In the genomic region with DNA sequence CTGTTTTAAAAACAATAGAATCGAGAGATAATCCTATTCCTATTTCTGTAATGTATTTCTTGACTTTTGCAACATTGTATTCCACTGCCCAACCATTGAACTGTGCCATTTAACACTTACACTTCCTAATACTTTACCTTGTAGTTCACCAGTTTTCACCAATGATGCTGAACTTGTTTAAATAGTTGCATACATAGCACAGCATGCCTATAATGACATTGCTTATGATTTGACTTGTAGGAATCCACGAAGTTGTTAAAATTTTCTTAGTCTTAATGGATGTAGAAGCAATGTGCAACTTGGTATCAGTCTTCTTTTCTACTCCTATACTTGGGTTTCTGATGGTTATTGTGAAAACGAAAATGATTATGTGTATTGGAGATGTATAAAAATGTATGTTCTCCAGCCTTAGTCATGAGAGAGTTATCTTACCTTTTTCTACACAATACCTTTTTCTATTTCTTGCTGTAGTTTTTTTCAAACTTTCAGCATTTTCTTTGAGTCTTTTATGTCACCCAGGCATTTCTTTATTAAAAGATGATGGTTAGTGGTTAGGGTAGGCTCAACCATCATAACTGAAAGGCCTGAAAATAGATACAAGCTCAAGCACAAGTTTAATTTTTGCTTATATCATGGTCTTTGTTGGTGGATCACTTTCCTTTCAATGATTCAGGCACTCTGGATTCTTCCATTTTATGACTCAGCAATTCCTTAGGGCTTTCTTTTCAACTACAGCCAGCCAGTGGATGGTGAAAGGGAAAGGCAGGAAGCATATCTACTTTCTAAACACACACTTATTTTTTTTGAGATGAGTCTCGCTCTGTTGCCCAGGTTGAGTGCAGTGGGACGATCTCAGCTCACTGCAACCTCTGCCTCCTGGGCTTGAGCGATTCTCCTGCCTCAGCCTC, we compare ENCODE assay signal across 8 cellular contexts. TPM values are rescaled to one million over a fixed set of nuclear protein-coding genes. Genes with fewer than 3 reads are reported as not detected.
DNase-seq lines count a peak whose midpoint lies in the region; ATAC-seq, FAIRE-seq and TF ChIP-seq lines count a peak whose summit lies in the region.
"Had no signal": no experiment of that assay in that cellular context is flagged by ENCODE, and none has a peak within 500 bp of the region (broad histone marks: within the 10 kb centered on the region; RNA-seq: fewer than 3 reads in every experiment).

No MANE protein-coding gene starts in this region.

- RAD21 ChIA-PET in GM12878 (lab: Charles Lee; ENCODE audit: unreplicated experiment), result interaction anchor here (0.7 to 1.6 kb wide), 5 partner anchors 8 to 110 kb away, joined by 3 to 5 read pairs (median 3); partner anchors contain the start of gene GPD2

- SMC1A ChIA-PET in GM12878 (lab: Charles Lee; ENCODE audit: uncharacterized antibody, unreplicated experiment), result interaction anchor here (1.0 to 1.5 kb wide), 4 partner anchors 11 to 15 kb away, joined by 3 to 5 read pairs (median 4); no protein-coding TSS in a partner anchor

- BruUV-seq in GM12878 (replicated peaks; lab: Mats Ljungman, UMichigan), result no TSS peak

- 0 out of 2 replicates have a peak overlapping the region, but pooled peaks have one; percentile 1 for H3K9ac ChIP-seq in GM12878 (ENCODE audit: control insufficient read depth, insufficient read depth, low read length)
- no peak overlapping the region for H3K9ac ChIP-seq in smooth muscle cell (ENCODE audit: low read depth)

- CTCF ChIA-PET in GM12878 (lab: Yijun Ruan, JAX), result interaction anchor here (1.1 kb wide), 1 partner anchor 142 kb away, joined by 3 read pairs; no protein-coding TSS in a partner anchor

- intact Hi-C loops in GM12878 (cut with micrococcal nuclease; ENCODE audit: unreplicated experiment), result no loop called here

- no peak for FAIRE-seq in GM12878 (lab: Jason Lieb, UNC)

- H3K9me3 ChIP-seq in GM12878 (replicated peaks; ENCODE audit: control insufficient read depth, insufficient read depth, low read length) (no peaks in the 10 kb centered on the region; the same call in 2 of the 3 replicates), smooth muscle cell (replicated peaks; ENCODE audit: low read depth) (no peaks in the 10 kb centered on the region), suprapubic skin (no peaks in the 10 kb centered on the region)

- no peaks in the 10 kb centered on the region for H3K36me3 ChIP-seq in GM12878 (ENCODE audit: control insufficient read depth in 2 of 2, insufficient read depth in 2 of 2, low read length in 1 of 2)
- no peaks in the 10 kb centered on the region for H3K36me3 ChIP-seq in smooth muscle cell (ENCODE audit: low read depth)
- no peaks in the 10 kb centered on the region for H3K36me3 ChIP-seq in suprapubic skin

- POLR2A ChIA-PET in GM12878 (lab: Charles Lee), result interaction anchor here (0.5 to 1.0 kb wide), 2 partner anchors 9 to 51 kb away, joined by 3 to 4 read pairs; partner anchors contain the start of gene GPD2

- TF ChIP-seq POLR2A in GM12878 (IDR thresholded peaks at IDR 0.05; ENCODE audit: low read depth, low read length) (no peak), suprapubic skin (IDR thresholded peaks at IDR 0.05) (no peak)

- in situ Hi-C loops in GM12878 (cut with MboI), result no loop called here

- peaks cover 15% of the 10 kb centered on the region for H3K4me1 ChIP-seq in GM12878 (ENCODE audit: control insufficient read depth, insufficient read depth, low read length)
- no peaks in the 10 kb centered on the region for H3K4me1 ChIP-seq in smooth muscle cell (ENCODE audit: low read depth)
- H3K4me1 ChIP-seq in suprapubic skin, result peaks cover 4% of the 10 kb centered on the region

- peak overlapping the region; percentile 43 for H3K4me2 ChIP-seq in GM12878 (ENCODE audit: control insufficient read depth, insufficient read depth)
- H3K4me2 ChIP-seq in smooth muscle cell, result peak overlapping the region; percentile 31

- no peaks in the 10 kb centered on the region for H3F3A ChIP-seq in smooth muscle cell (ENCODE audit: low read depth)

- DNase-seq in GM12878 (ENCODE audit: low read depth, low spot score) (no peak), smooth muscle cell (lab: John Stamatoyannopoulos, UW; ENCODE audit: unreplicated experiment) (no peak), NCI-H1694 treated with DMSO at 0.1 percent for 48 hours (lab: John Stamatoyannopoulos, UW) (no peak), suprapubic skin (ENCODE audit: low spot score in 2 of 2) (no peak)
- no peak for DNase-seq in stimulated activated CD4-positive, alpha-beta T cell treated with anti-CD3 and anti-CD28 coated beads, Interleukin-15, amount 100 ng/mL, for 24 hours
- DNase-seq: T-cell had no signal

- H2AFZ ChIP-seq in GM12878 (ENCODE audit: control insufficient read depth, low read depth, low read length) (no peak overlapping the region; the same call in 1 of the 2 replicates), smooth muscle cell (ENCODE audit: low read depth) (no peak overlapping the region)

- 61% methylated on average over 6 of the region's 6 CpGs for WGBS in GM12878 (ENCODE audit: insufficient coverage, insufficient replicate concordance, low lambda C conversion rate, missing lambda C conversion rate)
- WGBS in smooth muscle cell (ENCODE audit: low lambda C conversion rate), result 81% methylated on average over 6 of the region's 6 CpGs
- WGBS in suprapubic skin, result 86% methylated on average over 6 of the region's 6 CpGs

- peak overlapping the region; percentile 44 for H3K4me3 ChIP-seq in GM12878
- no peak overlapping the region for H3K4me3 ChIP-seq in smooth muscle cell
- H3K4me3 ChIP-seq in suprapubic skin, result no peak overlapping the region

- TF ChIP-seq RAD21 in GM12878 (IDR thresholded peaks at IDR 0.05; ENCODE audit: insufficient read depth, low read depth, low read length), result no peak

- H3K27me3 ChIP-seq in GM12878 (replicated peaks in 1 of 2; ENCODE audit: control insufficient read depth in 2 of 2, insufficient read depth in 2 of 2, low read length in 1 of 2) (no peaks in the 10 kb centered on the region), smooth muscle cell (ENCODE audit: low read depth) (no peaks in the 10 kb centered on the region), suprapubic skin (no peaks in the 10 kb centered on the region)

- TF ChIP-seq EP300 in GM12878 (IDR thresholded peaks at IDR 0.05; ENCODE audit: borderline replicate concordance in 1 of 2, control insufficient read depth in 1 of 2, low read depth in 2 of 2, low read length in 2 of 2) (peak in 1 of 2 experiments; percentile 12; a peak in 1 of 4 replicates), suprapubic skin (IDR thresholded peaks at IDR 0.05) (no peak)

- no peaks in the 10 kb centered on the region for H4K20me1 ChIP-seq in GM12878 (ENCODE audit: control insufficient read depth, insufficient read depth)
- no peaks in the 10 kb centered on the region for H4K20me1 ChIP-seq in smooth muscle cell (ENCODE audit: low read depth)

- TF ChIP-seq CTCF in GM12878 (IDR thresholded peaks at IDR 0.05 in 2 of 3, conservative IDR thresholded peaks at IDR 0.05 in 1 of 3; ENCODE audit: control insufficient read depth in 2 of 3, extremely low read depth in 1 of 3, insufficient read depth in 1 of 3, low read depth in 3 of 3, low read length in 3 of 3) (no peak), smooth muscle cell (IDR thresholded peaks at IDR 0.05; ENCODE audit: borderline replicate concordance, insufficient read depth, poor library complexity, severe bottlenecking) (no peak), suprapubic skin (IDR thresholded peaks at IDR 0.05) (no peak)

- peak; percentile 65 for ATAC-seq in GM19351 (IDR thresholded peaks at IDR 0.05; ENCODE audit: unreplicated experiment)
- peak; percentile 70 for ATAC-seq in HG03066 (IDR thresholded peaks at IDR 0.05; ENCODE audit: low read depth, unreplicated experiment)
- ATAC-seq in GM12878, result peak; percentile 75
- ATAC-seq: T-cell had no signal

- peak overlapping the region; percentile 45 for H3K27ac ChIP-seq in GM12878 (ENCODE audit: control insufficient read depth, insufficient read depth)
- H3K27ac ChIP-seq in smooth muscle cell (ENCODE audit: low read depth), result peak overlapping the region; percentile 64
- no peak overlapping the region for H3K27ac ChIP-seq in suprapubic skin

- H3K79me2 ChIP-seq in GM12878 (ENCODE audit: control insufficient read depth, insufficient read depth, low read length), result peaks cover 23% of the 10 kb centered on the region
- peaks cover 54% of the 10 kb centered on the region for H3K79me2 ChIP-seq in smooth muscle cell (ENCODE audit: low read depth)

TF ChIP-seq in GM12878, 131 proteins besides CTCF, POLR2A, EP300 and RAD21 (continues in another document):
- TF ChIP-seq TCF3 (IDR thresholded peaks at IDR 0.05; ENCODE audit: borderline replicate concordance, insufficient read depth, low read depth, low read length) (no peak), WRNIP1 (IDR thresholded peaks at IDR 0.05; ENCODE audit: borderline replicate concordance, low read depth, low read length) (no peak), SREBF2 (IDR thresholded peaks at IDR 0.05; ENCODE audit: low read length) (no peak), KDM1A (IDR thresholded peaks at IDR 0.05; ENCODE audit: borderline replicate concordance) (no peak), MEF2A (IDR thresholded peaks at IDR 0.05; ENCODE audit: insufficient read depth, low read depth, low read length) (peak; percentile 68; the same call in 1 of the 2 replicates), MTA2 (IDR thresholded peaks at IDR 0.05; ENCODE audit: low read depth) (no peak), NR2C1 (IDR thresholded peaks at IDR 0.05) (no peak), MYB (IDR thresholded peaks at IDR 0.05; ENCODE audit: borderline replicate concordance, low read depth, low read length) (no peak), GABPA (IDR thresholded peaks at IDR 0.05; ENCODE audit: low read depth) (0 out of 2 replicates have a peak, but pooled peaks have one; percentile 29)

RNA-seq across cellular contexts. Expression of gene GPD2, which starts 9.4 kb away (rescaled TPM):
- 64.3 and 66.5 TPM in 2 replicates for total RNA-seq in GM12878 (2013; cell fraction: nucleolus; rRNA removed)
- total RNA-seq in GM12878 (2014; rRNA removed) (45.5 and 53.7 TPM in 2 replicates), GM12878 (2014; rRNA removed; fragmentation: Illumina TruSeq; extraction: Trizol) (61.6 and 62.5 TPM in 2 replicates), GM12878 (2021) (45.1 and 47.0 TPM in 2 replicates), smooth muscle cell (25.8 and 26.2 TPM in 2 replicates), suprapubic skin (10 to 100 TPM; 34.7 to 77.5 (median 50.3) TPM)
- 5.9 TPM for polyA plus RNA-seq in GM12878 (2011; ENCODE audit: low read depth)
- polyA plus RNA-seq in GM12878 (2011; rRNA removed) (37.9 and 53.3 TPM in 2 replicates), GM12878 (2014; fragmentation: Illumina TruSeq; extraction: Trizol) (73.5 and 106 TPM in 2 replicates), GM12878 (2014; fragmentation: Nextera tagmentation; extraction: Ambion mirVana) (10 to 100 TPM; 10.0 to 10.5 TPM), GM12878 (2014; rRNA removed) (21.4 and 28.4 TPM in 2 replicates), GM12878 (2016; fragmentation: Nextera tagmentation; extraction: Ambion mirVana) (10 to 100 TPM; 41.8 to 49.5 TPM), smooth muscle cell (3.4 and 5.6 TPM in 2 replicates)
- 22.0 and 24.7 TPM in 2 replicates for polyA plus RNA-seq in GM12878 (2011; cell fraction: cytosol; rRNA removed)
- 33.9 and 42.6 TPM in 2 replicates for polyA plus RNA-seq in GM12878 (2011; cell fraction: nucleus; rRNA removed)
- 10.0 and 20.6 TPM in 2 replicates for polyA plus RNA-seq in GM12878 (2012)
- polyA minus RNA-seq in GM12878 (2011; rRNA and poly(A)+ RNA removed), result 106 and 134 TPM in 2 replicates
- 32.6 and 40.4 TPM in 2 replicates for polyA minus RNA-seq in GM12878 (2011; cell fraction: cytosol; rRNA and poly(A)+ RNA removed)
- 36.8 and 50.2 TPM in 2 replicates for polyA minus RNA-seq in GM12878 (2011; cell fraction: nucleus; rRNA and poly(A)+ RNA removed)
